8 cellular contexts compared by ENCODE assay signal in the genomic region with DNA sequence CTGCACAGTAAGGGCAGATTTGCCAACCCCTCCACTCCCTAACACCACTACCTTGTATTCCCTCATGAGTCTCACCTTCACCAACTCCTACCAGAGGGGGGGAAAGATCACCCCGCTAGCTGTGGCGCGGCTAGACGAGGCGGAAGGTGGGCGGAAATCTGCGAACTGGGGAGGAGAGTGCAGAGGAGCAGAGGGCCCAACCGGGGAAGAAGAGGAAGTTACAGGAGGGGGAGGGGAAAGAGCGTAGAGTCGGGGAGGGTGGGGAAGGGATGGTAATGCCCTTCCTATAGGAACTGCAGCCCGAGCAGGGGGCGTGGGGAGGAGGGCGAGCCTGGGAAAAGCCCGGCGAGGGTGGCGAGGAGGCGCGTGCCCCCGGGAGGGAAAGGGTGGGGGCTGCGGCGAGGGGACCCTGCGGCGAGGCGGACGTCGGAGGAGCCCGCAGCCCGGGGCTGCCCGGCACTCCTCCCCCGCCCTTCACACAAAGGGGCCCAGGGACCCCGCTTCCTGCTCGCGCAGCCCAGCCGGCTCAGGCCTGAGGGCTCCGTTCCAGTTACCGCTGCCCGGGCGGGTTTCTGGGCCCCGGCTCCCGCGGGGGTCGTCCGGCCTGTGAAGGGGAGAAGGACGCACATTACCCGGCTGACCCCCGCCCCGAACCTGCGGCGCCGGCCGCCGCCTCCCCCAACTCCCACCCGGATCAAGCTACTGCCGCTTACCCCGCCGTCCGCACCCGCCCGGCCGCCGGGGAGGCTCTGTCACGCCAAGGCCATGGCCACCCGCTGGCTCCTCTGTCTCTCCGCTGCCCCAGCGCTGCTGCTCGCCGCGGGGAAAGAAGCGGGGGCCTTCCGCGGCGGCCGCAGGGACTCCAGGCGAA. TPM values are rescaled to one million over a fixed set of nuclear protein-coding genes. Genes with fewer than 3 reads are reported as not detected.
A peak's percentile ranks its signal among the peaks of the same experiment; 100 is the strongest.
DNase-seq lines count a peak whose midpoint lies in the region; ATAC-seq and TF ChIP-seq lines count a peak whose summit lies in the region.

No MANE protein-coding gene starts in this region.

- H3K9me3 Mint-ChIP-seq in Caco-2 (ENCODE audit: unreplicated experiment), result no peaks in the 10 kb centered on the region

- peak overlapping the region; percentile 78 for H3K27ac Mint-ChIP-seq in Caco-2 (ENCODE audit: unreplicated experiment)

- peaks cover 14% of the 10 kb centered on the region for H3K36me3 Mint-ChIP-seq in Caco-2 (ENCODE audit: insufficient read depth, unreplicated experiment)

- H3K4me1 Mint-ChIP-seq in Caco-2 (ENCODE audit: low read depth, unreplicated experiment), result peaks cover 5% of the 10 kb centered on the region

- peak overlapping the region; percentile 86 for H3K4me3 Mint-ChIP-seq in Caco-2 (ENCODE audit: unreplicated experiment)

- peak overlapping the region; percentile 84 for H3K9ac ChIP-seq in HUES48 (ENCODE audit: low read depth, low read length)
- peak overlapping the region; percentile 70 for H3K9ac ChIP-seq in NT2/D1 (ENCODE audit: insufficient read length, low read depth)

- peak; percentile 69 for ATAC-seq in GM21447 (IDR thresholded peaks at IDR 0.05; ENCODE audit: unreplicated experiment)

- DNase-seq in Caco-2, result peak; percentile 65 to 79
- DNase-seq in NT2/D1 (ENCODE audit: low read depth, low spot score), result peak; percentile 30
- peak; percentile 75 for DNase-seq in activated CD8-positive, alpha-beta memory T cell treated with anti-CD3 and anti-CD28 coated beads, Interleukin-2, amount 50 U/mL, for 4 hours
- DNase-seq in epithelial cell of esophagus (ENCODE audit: low read depth), result peak; percentile 81
- DNase-seq in mucosa of gallbladder (ENCODE audit: low spot score), result peak; percentile 50
- DNase-seq in stimulated activated CD8-positive, alpha-beta memory T cell treated with anti-CD3 and anti-CD28 coated beads, Interleukin-4, amount 100 ng/mL, for 4 hours (ENCODE audit: low read depth in 2 of 2, low spot score in 1 of 2), result peak; percentile 45 to 60

- H3K4me3 ChIP-seq in Caco-2 (ENCODE audit: low read depth, low read length) (peak overlapping the region; percentile 80), HUES48 (ENCODE audit: low read depth, low read length) (peak overlapping the region; percentile 77), NT2/D1 (ENCODE audit: insufficient read length, low read depth) (peak overlapping the region; percentile 63), epithelial cell of esophagus (ENCODE audit: low read length) (peak overlapping the region; percentile 67)

- H3K36me3 ChIP-seq in Caco-2 (ENCODE audit: control insufficient read depth, insufficient read depth, low read length) (no peaks in the 10 kb centered on the region), HUES48 (ENCODE audit: control insufficient read depth, insufficient read depth, low read length) (peaks cover 23% of the 10 kb centered on the region), NT2/D1 (ENCODE audit: insufficient read depth, insufficient read length, low read length) (peaks cover 6% of the 10 kb centered on the region)

- H3K4me1 ChIP-seq in Caco-2 (no peaks in the 10 kb centered on the region), HUES48 (ENCODE audit: control insufficient read depth, insufficient read depth, low read length) (peaks cover 13% of the 10 kb centered on the region; the same call in 1 of the 2 replicates), NT2/D1 (ENCODE audit: insufficient read depth, insufficient read length) (no peaks in the 10 kb centered on the region)

- no peaks in the 10 kb centered on the region for H3K9me3 ChIP-seq in Caco-2
- no peaks in the 10 kb centered on the region for H3K9me3 ChIP-seq in HUES48 (ENCODE audit: control insufficient read depth, insufficient read depth, low read length)
- H3K9me3 ChIP-seq in NT2/D1 (ENCODE audit: insufficient read depth, low read length), result no peaks in the 10 kb centered on the region

- peak overlapping the region; percentile 95 for H3K27ac ChIP-seq in HUES48 (ENCODE audit: low read depth, low read length)

- H3K27me3 Mint-ChIP-seq in Caco-2 (ENCODE audit: insufficient read depth, unreplicated experiment), result no peaks in the 10 kb centered on the region

- POLR2A ChIA-PET in Caco-2 (lab: Charles Lee), result interaction anchor here (0.6 kb wide), 2 partner anchors 19 to 102 kb away, joined by 3 to 5 read pairs; no protein-coding TSS in a partner anchor

- intact Hi-C loops in Caco-2 (cut with micrococcal nuclease; ENCODE audit: unreplicated experiment), result loop anchor here (2.0 to 5.0 kb wide), 3 partner anchors 35 to 377 kb away; partner anchors contain the start of gene STK26

- TF ChIP-seq CTCF in Caco-2 (IDR thresholded peaks at IDR 0.05; ENCODE audit: insufficient read depth in 1 of 2, low read depth in 1 of 2, low read length in 1 of 2, severe bottlenecking in 1 of 2, unreplicated experiment in 1 of 2) (no peak), epithelial cell of esophagus (IDR thresholded peaks at IDR 0.05; ENCODE audit: insufficient read depth, low read depth, low read length, missing control alignments) (no peak)

- CTCF ChIA-PET in Caco-2 (lab: Charles Lee), result no interaction called here

- H3K27me3 ChIP-seq in Caco-2 (replicated peaks; ENCODE audit: control insufficient read depth, insufficient read depth, low read length), result no peaks in the 10 kb centered on the region
- no peaks in the 10 kb centered on the region for H3K27me3 ChIP-seq in HUES48 (ENCODE audit: control insufficient read depth, insufficient read depth, low read length)
- no peaks in the 10 kb centered on the region for H3K27me3 ChIP-seq in NT2/D1 (ENCODE audit: insufficient read depth, insufficient read length)

- no TSS peak for BruUV-seq in Caco-2 (replicated peaks; lab: Mats Ljungman, UMichigan)

RNA-seq across cellular contexts. Expression of gene RAP2C, which starts 1.8 kb away (rescaled TPM):
- total RNA-seq in Caco-2 (2022), result 24.9 and 26.6 TPM in 2 replicates
- total RNA-seq in mucosa of gallbladder, result 26.6 TPM

Comparison
In these comparisons a context has a peak if more than half of its experiments do, and no peak if none do; other contexts are left out.
1. Peak in every context shown above with its lines: DNase-seq, ATAC-seq, H3K4me3 ChIP-seq and H3K27ac ChIP-seq.
2. DNase-seq: peak in every context shown above with its lines; median percentile 81 in epithelial cell of esophagus; 75 in activated CD8-positive, alpha-beta memory T cell treated with anti-CD3 and anti-CD28 coated beads, Interleukin-2, amount 50 U/mL, for 4 hours; 72 in Caco-2; 52 in stimulated activated CD8-positive, alpha-beta memory T cell treated with anti-CD3 and anti-CD28 coated beads, Interleukin-4, amount 100 ng/mL, for 4 hours; 50 in mucosa of gallbladder; 30 in NT2/D1.